ENCODE assay signal across 20 cellular contexts in genomic region chr21:14536929-14537328, GRCh38.
DNase-seq lines count a peak whose midpoint lies in the region; ATAC-seq lines count a peak whose summit lies in the region.
"Had no signal": no experiment of that assay in that cellular context is flagged by ENCODE, and none has a peak within 500 bp of the region (broad histone marks: within the 10 kb centered on the region; RNA-seq: fewer than 3 reads in every experiment).

No MANE protein-coding gene starts in this region.

- H3K36me3 ChIP-seq in HAP-1 (replicated peaks) = no peaks in the 10 kb centered on the region
- H3K36me3 ChIP-seq: upper lobe of right lung had no signal

- no peaks in the 10 kb centered on the region for H3K4me1 ChIP-seq in HAP-1
- H3K4me1 ChIP-seq: upper lobe of right lung had no signal

- no peaks in the 10 kb centered on the region; the same call in 1 of the 2 replicates for H3K9me3 ChIP-seq in HAP-1

- peaks cover 90% of the 10 kb centered on the region for H3K36me3 Mint-ChIP-seq in T-helper 2 cell treated with Interferon-gamma antibody and Interleukin-4, amounts not matched to agents 5 μg/mL and 100 μg/mL, for 36 hours (ENCODE audit: low read depth)
- peaks cover 66% of the 10 kb centered on the region for H3K36me3 Mint-ChIP-seq in stimulated activated naive CD8-positive, alpha-beta T cell treated with anti-CD3 and anti-CD28 coated beads, Interleukin-15, Interleukin-2, amounts not matched to agents 100 ng/mL and 50 ng/mL, for 24 hours (ENCODE audit: low read depth)
- H3K36me3 Mint-ChIP-seq in effector memory CD8-positive, alpha-beta T cell (ENCODE audit: insufficient read depth) = peaks cover 13% of the 10 kb centered on the region

- H3K4me1 Mint-ChIP-seq in T-helper 2 cell treated with Interferon-gamma antibody and Interleukin-4, amounts not matched to agents 5 μg/mL and 100 μg/mL, for 36 hours (ENCODE audit: low read depth) = peaks cover 74% of the 10 kb centered on the region
- H3K4me1 Mint-ChIP-seq in stimulated activated naive CD8-positive, alpha-beta T cell treated with anti-CD3 and anti-CD28 coated beads, Interleukin-15, Interleukin-2, amounts not matched to agents 100 ng/mL and 50 ng/mL, for 24 hours (ENCODE audit: low read depth) = peaks cover 97% of the 10 kb centered on the region
- peaks cover 39 to 76% of the 10 kb centered on the region in 2 donors for H3K4me1 Mint-ChIP-seq in effector memory CD8-positive, alpha-beta T cell (ENCODE audit: low read depth in 2 of 2)

- in situ Hi-C loops in HAP-1 (cut with MboI; ENCODE audit: low sequenced_read_pairs) = no loop called here

- peak overlapping the region; percentile 16 for H3K4me3 Mint-ChIP-seq in T-helper 2 cell treated with Interferon-gamma antibody and Interleukin-4, amounts not matched to agents 5 μg/mL and 100 μg/mL, for 36 hours
- H3K4me3 Mint-ChIP-seq in stimulated activated naive CD8-positive, alpha-beta T cell treated with anti-CD3 and anti-CD28 coated beads, Interleukin-15, Interleukin-2, amounts not matched to agents 100 ng/mL and 50 ng/mL, for 24 hours = no peak overlapping the region
- H3K4me3 Mint-ChIP-seq in effector memory CD8-positive, alpha-beta T cell = peak overlapping the region in 1 of 2 donors; percentile 5
- H3K4me3 Mint-ChIP-seq: HFFc6 had no signal

- no peaks in the 10 kb centered on the region for H3K27me3 ChIP-seq in HAP-1 (ENCODE audit: low read depth)
- H3K27me3 ChIP-seq: upper lobe of right lung had no signal

- H3K9me3 Mint-ChIP-seq in T-helper 2 cell treated with Interferon-gamma antibody and Interleukin-4, amounts not matched to agents 5 μg/mL and 100 μg/mL, for 36 hours = peaks cover 43% of the 10 kb centered on the region
- H3K9me3 Mint-ChIP-seq in stimulated activated naive CD8-positive, alpha-beta T cell treated with anti-CD3 and anti-CD28 coated beads, Interleukin-15, Interleukin-2, amounts not matched to agents 100 ng/mL and 50 ng/mL, for 24 hours = peaks cover 18% of the 10 kb centered on the region
- peaks cover 0 to 8% of the 10 kb centered on the region in 2 donors for H3K9me3 Mint-ChIP-seq in effector memory CD8-positive, alpha-beta T cell

- DNase-seq in T-helper 2 cell treated with Interferon-gamma antibody and Interleukin-4, amounts not matched to agents 5 μg/mL and 100 μg/mL, for 36 hours (ENCODE audit: low spot score) = no peak
- no peak for DNase-seq in T-helper 2 cell
- no peak for DNase-seq in stimulated activated naive CD8-positive, alpha-beta T cell treated with anti-CD3 and anti-CD28 coated beads, Interleukin-15, Interleukin-2, amounts not matched to agents 100 U/mL and 50 U/mL, for 24 hours
- no peak for DNase-seq in effector memory CD8-positive, alpha-beta T cell
- DNase-seq in HAP-1 (ENCODE audit: low spot score in 2 of 2) = no peak
- DNase-seq: 8988T, activated gamma-delta T cell treated with Interleukin-2 at 50 U/mL for 16 hours, HFFc6, MM.1S, NCI-H1436, NCI-H510A, PC-9, Right ventricle myocardium superior, substantia nigra, upper lobe of right lung had no signal

- H3K4me3 ChIP-seq in HAP-1 = no peak overlapping the region
- H3K4me3 ChIP-seq: lung, PC-9, upper lobe of right lung had no signal

- no peak for ATAC-seq in stimulated activated naive CD8-positive, alpha-beta T cell treated with anti-CD3 and anti-CD28 coated beads, Interleukin-15, Interleukin-2, amounts not matched to agents 100 U/mL and 50 U/mL, for 24 hours
- no peak for ATAC-seq in effector memory CD8-positive, alpha-beta T cell (replicated peaks)
- no peak for ATAC-seq in HG03196 (IDR thresholded peaks at IDR 0.05; ENCODE audit: unreplicated experiment)
- no peak for ATAC-seq in HG02571 (IDR thresholded peaks at IDR 0.05; ENCODE audit: unreplicated experiment)
- ATAC-seq: activated CD4-positive, CD25-positive, alpha-beta regulatory T cell treated with anti-CD3 and anti-CD28 coated beads, Interleukin-2, amount 50 U/mL, for 24 hours; upper lobe of right lung had no signal

- peak overlapping the region; percentile 38 for H3K27ac Mint-ChIP-seq in T-helper 2 cell treated with Interferon-gamma antibody and Interleukin-4, amounts not matched to agents 5 μg/mL and 100 μg/mL, for 36 hours
- H3K27ac Mint-ChIP-seq in stimulated activated naive CD8-positive, alpha-beta T cell treated with anti-CD3 and anti-CD28 coated beads, Interleukin-15, Interleukin-2, amounts not matched to agents 100 ng/mL and 50 ng/mL, for 24 hours = peak overlapping the region; percentile 88
- H3K27ac Mint-ChIP-seq in effector memory CD8-positive, alpha-beta T cell = peak overlapping the region; percentile 29 to 75
- H3K27ac Mint-ChIP-seq: HFFc6 had no signal

- no peaks in the 10 kb centered on the region for H3K27me3 Mint-ChIP-seq in T-helper 2 cell treated with Interferon-gamma antibody and Interleukin-4, amounts not matched to agents 5 μg/mL and 100 μg/mL, for 36 hours (ENCODE audit: low read depth)
- H3K27me3 Mint-ChIP-seq in stimulated activated naive CD8-positive, alpha-beta T cell treated with anti-CD3 and anti-CD28 coated beads, Interleukin-15, Interleukin-2, amounts not matched to agents 100 ng/mL and 50 ng/mL, for 24 hours = no peaks in the 10 kb centered on the region
- H3K27me3 Mint-ChIP-seq in effector memory CD8-positive, alpha-beta T cell = no peaks in the 10 kb centered on the region

Comparison
In these comparisons a context has a peak if more than half of its experiments do, and no peak if none do; other contexts are left out.
1. H3K27ac Mint-ChIP-seq: peak in every context shown above with its lines; median percentile 88 in stimulated activated naive CD8-positive, alpha-beta T cell treated with anti-CD3 and anti-CD28 coated beads, Interleukin-15, Interleukin-2, amounts not matched to agents 100 ng/mL and 50 ng/mL, for 24 hours; 52 in effector memory CD8-positive, alpha-beta T cell; 38 in T-helper 2 cell treated with Interferon-gamma antibody and Interleukin-4, amounts not matched to agents 5 μg/mL and 100 μg/mL, for 36 hours.